Comparison of ENCODE assay signal across 17 cellular contexts in the genomic region with DNA sequence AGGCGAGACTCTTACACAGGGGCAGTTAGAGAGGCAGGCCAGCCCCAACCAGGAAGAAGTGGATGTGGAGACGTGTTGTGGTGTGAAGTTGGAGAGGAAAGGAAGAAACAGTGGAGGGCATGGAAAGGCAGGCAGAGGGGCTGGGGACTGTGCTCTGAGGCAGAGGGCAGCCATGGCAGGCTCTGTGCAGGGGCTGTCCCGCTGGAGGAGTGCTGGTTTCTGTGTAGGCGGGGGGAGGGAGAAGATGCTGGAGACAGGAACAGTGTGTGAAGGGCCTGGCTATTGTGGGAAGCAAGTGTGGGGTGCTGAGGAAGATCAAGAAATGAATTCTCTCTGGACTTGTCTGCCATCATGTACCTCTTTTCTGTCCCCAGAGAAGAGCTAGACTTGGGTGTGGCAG. TPM values are rescaled to one million over a fixed set of nuclear protein-coding genes. Genes with fewer than 3 reads are reported as not detected.
DNase-seq lines count a peak whose midpoint lies in the region; ATAC-seq and TF ChIP-seq lines count a peak whose summit lies in the region.
"Had no signal": no experiment of that assay in that cellular context is flagged by ENCODE, and none has a peak within 500 bp of the region (broad histone marks: within the 10 kb centered on the region; RNA-seq: fewer than 3 reads in every experiment).

No MANE protein-coding gene starts in this region.

- peaks cover 18% of the 10 kb centered on the region for H3K36me3 Mint-ChIP-seq in activated CD4-positive, alpha-beta T cell treated with anti-CD3 and anti-CD28 coated beads, Interleukin-2, amount 10 ng/mL, durations not matched to agents 24 days and 14 days (ENCODE audit: low read depth)

- intact Hi-C loops in activated CD4-positive, alpha-beta T cell treated with anti-CD3 and anti-CD28 coated beads, Interleukin-2, amount 10 ng/mL, durations not matched to agents 24 days and 14 days (cut with micrococcal nuclease), result no loop called here

- H3K9me3 Mint-ChIP-seq in activated CD4-positive, alpha-beta T cell treated with anti-CD3 and anti-CD28 coated beads, Interleukin-2, amount 10 ng/mL, durations not matched to agents 24 days and 14 days, result no peaks in the 10 kb centered on the region

- TF ChIP-seq CTCF in RWPE1 (conservative IDR thresholded peaks at IDR 0.05; ENCODE audit: low read depth), result no peak

- no peak for ATAC-seq in HG02759 (IDR thresholded peaks at IDR 0.05; ENCODE audit: unreplicated experiment)
- ATAC-seq: PC-3 had no signal

- peak overlapping the region; percentile 10 for H3K27ac ChIP-seq in RWPE1
- H3K27ac ChIP-seq in caudate nucleus (ENCODE audit: low read depth, low read length), result peak overlapping the region; percentile 79
- H3K27ac ChIP-seq: ascending aorta, esophagus squamous epithelium, sigmoid colon, upper lobe of left lung, VCaP had no signal

- CTCF ChIA-PET in RWPE1 (lab: Yijun Ruan, JAX), result no interaction called here

- no peak overlapping the region for H3K4me3 Mint-ChIP-seq in activated CD4-positive, alpha-beta T cell treated with anti-CD3 and anti-CD28 coated beads, Interleukin-2, amount 10 ng/mL, durations not matched to agents 24 days and 14 days

- no peak for DNase-seq in activated CD4-positive, alpha-beta T cell treated with anti-CD3 and anti-CD28 coated beads, Interleukin-2, amount 10 ng/mL, durations not matched to agents 24 days and 14 days
- DNase-seq in activated CD4-positive, alpha-beta T cell treated with anti-CD3 and anti-CD28 coated beads for 1 hour, result no peak
- no peak for DNase-seq in RWPE1 (ENCODE audit: low spot score)
- DNase-seq in caudate nucleus (lab: John Stamatoyannopoulos, UW), result no peak
- peak; percentile 16 for DNase-seq in occipital lobe (lab: John Stamatoyannopoulos, UW)
- no peak for DNase-seq in medulla oblongata (ENCODE audit: extremely low spot score)
- no peak for DNase-seq in LoVo (ENCODE audit: low spot score)
- DNase-seq: esophagus squamous epithelium; H7; NCI-H2029 treated with DMSO at 0.1 percent for 48 hours; PC-3; sigmoid colon; stimulated activated CD4-positive, alpha-beta T cell treated with anti-CD3 and anti-CD28 coated beads, Interleukin-4, amount 100 ng/mL, for 1 hour; upper lobe of left lung had no signal

- no peaks in the 10 kb centered on the region for H3K27me3 Mint-ChIP-seq in activated CD4-positive, alpha-beta T cell treated with anti-CD3 and anti-CD28 coated beads, Interleukin-2, amount 10 ng/mL, durations not matched to agents 24 days and 14 days

- H3K4me1 Mint-ChIP-seq in activated CD4-positive, alpha-beta T cell treated with anti-CD3 and anti-CD28 coated beads, Interleukin-2, amount 10 ng/mL, durations not matched to agents 24 days and 14 days, result peaks cover 44% of the 10 kb centered on the region

- peak overlapping the region; percentile 70 for H3K27ac Mint-ChIP-seq in activated CD4-positive, alpha-beta T cell treated with anti-CD3 and anti-CD28 coated beads, Interleukin-2, amount 10 ng/mL, durations not matched to agents 24 days and 14 days

- POLR2A ChIA-PET in RWPE1 (lab: Yijun Ruan, JAX; ENCODE audit: low non-redundant PET), result no interaction called here

RNA-seq across cellular contexts. Expression of gene SNAPC5, which starts 21.0 kb away (rescaled TPM):
- total RNA-seq in activated CD4-positive, alpha-beta T cell treated with anti-CD3 and anti-CD28 coated beads, Interleukin-2, amount 10 ng/mL, durations not matched to agents 24 days and 14 days, result 33.5 and 33.9 TPM in 2 replicates
- total RNA-seq in occipital lobe, result 10.1 TPM

RNA-seq across cellular contexts. Expression of gene RPL4, which starts 28.1 kb away (rescaled TPM):
- total RNA-seq in activated CD4-positive, alpha-beta T cell treated with anti-CD3 and anti-CD28 coated beads, Interleukin-2, amount 10 ng/mL, durations not matched to agents 24 days and 14 days, result 3,393 and 3,435 TPM in 2 replicates
- total RNA-seq in occipital lobe, result 2,913 TPM

RNA-seq across cellular contexts. Expression of gene ZWILCH, which starts 28.6 kb away (rescaled TPM):
- 37.1 and 41.1 TPM in 2 replicates for total RNA-seq in activated CD4-positive, alpha-beta T cell treated with anti-CD3 and anti-CD28 coated beads, Interleukin-2, amount 10 ng/mL, durations not matched to agents 24 days and 14 days
- 43.0 TPM for total RNA-seq in occipital lobe
